In genomic region chr10:121077331-121077730, GRCh38 we compare ENCODE assay signal across 14 cellular contexts.
A peak's percentile ranks its signal among the peaks of the same experiment; 100 is the strongest.
DNase-seq lines count a peak whose midpoint lies in the region; TF ChIP-seq lines count a peak whose summit lies in the region.
"Had no signal": no experiment of that assay in that cellular context is flagged by ENCODE, and none has a peak within 500 bp of the region (broad histone marks: within the 10 kb centered on the region; RNA-seq: fewer than 3 reads in every experiment).

No MANE protein-coding gene starts in this region.

- intact Hi-C loops in left ventricle myocardium inferior (cut with micrococcal nuclease): no loop called here

- H3K4me1 ChIP-seq in left ventricle myocardium inferior (peaks cover 42% of the 10 kb centered on the region), rectal smooth muscle tissue (ENCODE audit: control insufficient read depth, insufficient read depth, low read length) (peaks cover 52% of the 10 kb centered on the region)

- H3K27me3 ChIP-seq in HL-60 (ENCODE audit: insufficient read depth, poor library complexity, severe bottlenecking) (no peaks in the 10 kb centered on the region), left ventricle myocardium inferior (ENCODE audit: low read depth) (peaks cover 34% of the 10 kb centered on the region), rectal smooth muscle tissue (ENCODE audit: control insufficient read depth, insufficient read depth, low read length) (no peaks in the 10 kb centered on the region)

- no peaks in the 10 kb centered on the region for H3K9me3 ChIP-seq in left ventricle myocardium inferior (replicated peaks)
- H3K9me3 ChIP-seq: SK-N-SH had no signal

- DNase-seq in HL-60 (ENCODE audit: low read depth in 1 of 2, low spot score in 1 of 2) (peak; percentile 67 to 86), SKM-1 (lab: John Stamatoyannopoulos, UW; ENCODE audit: unreplicated experiment) (peak; percentile 24), left ventricle myocardium inferior (peak; percentile 32), occipital lobe (lab: John Stamatoyannopoulos, UW) (no peak), NCI-H82 treated with DMSO at 0.1 percent for 48 hours (lab: John Stamatoyannopoulos, UW; ENCODE audit: unreplicated experiment) (no peak), germinal center (ENCODE audit: low spot score) (no peak)
- DNase-seq in activated T-cell treated with anti-CD3 and anti-CD28 coated beads, Interleukin-2, amount 50 U/mL, for 48 hours: no peak
- DNase-seq: activated CD4-positive, CD25-positive, alpha-beta regulatory T cell; GF-D8; MM.1S; SK-N-SH; stimulated activated CD4-positive, alpha-beta T cell treated with anti-CD3 and anti-CD28 coated beads, Interleukin-2, amount 100 ng/mL, for 24 hours; stimulated activated naive B cell treated with anti-CD40 and anti-IgM and Interleukin-4, amounts not matched to agents 10 μg/mL and 1 μg/mL and 100 μg/mL, for 72 hours had no signal

- TF ChIP-seq CTCF in HL-60 (IDR thresholded peaks at IDR 0.05; ENCODE audit: insufficient read depth, low read length) (no peak), left ventricle myocardium inferior (IDR thresholded peaks at IDR 0.05; ENCODE audit: borderline replicate concordance) (no peak)

- H3K27ac ChIP-seq in HL-60 (replicated peaks): peak overlapping the region; percentile 49
- H3K27ac ChIP-seq in left ventricle myocardium inferior (replicated peaks): peak overlapping the region; percentile 18
- peak overlapping the region; percentile 82 for H3K27ac ChIP-seq in rectal smooth muscle tissue (ENCODE audit: low read depth, low read length)

- H3K36me3 ChIP-seq in left ventricle myocardium inferior: no peaks in the 10 kb centered on the region
- H3K36me3 ChIP-seq in rectal smooth muscle tissue (ENCODE audit: control insufficient read depth, insufficient read depth, low read length): no peaks in the 10 kb centered on the region

- no peak overlapping the region for H3K9ac ChIP-seq in rectal smooth muscle tissue (ENCODE audit: low read length)
- H3K9ac ChIP-seq: SK-N-SH had no signal

- no peak overlapping the region for H3K4me3 ChIP-seq in HL-60 (replicated peaks; ENCODE audit: insufficient read depth, low read length)
- no peak overlapping the region for H3K4me3 ChIP-seq in left ventricle myocardium inferior
- no peak overlapping the region for H3K4me3 ChIP-seq in rectal smooth muscle tissue (ENCODE audit: low read length)

Comparison
In these comparisons a context has a peak if more than half of its experiments do, and no peak if none do; other contexts are left out.
1. DNase-seq: peak in HL-60 (2 of 2), SKM-1 (single experiment) and left ventricle myocardium inferior (single experiment); none in occipital lobe (single experiment), activated T-cell treated with anti-CD3 and anti-CD28 coated beads, Interleukin-2, amount 50 U/mL, for 48 hours (0 of 2), NCI-H82 treated with DMSO at 0.1 percent for 48 hours (single experiment) and germinal center (single experiment).
2. H3K27ac ChIP-seq: peak in every context shown above with its lines; median percentile 82 in rectal smooth muscle tissue; 49 in HL-60; 18 in left ventricle myocardium inferior.